In the genomic region with DNA sequence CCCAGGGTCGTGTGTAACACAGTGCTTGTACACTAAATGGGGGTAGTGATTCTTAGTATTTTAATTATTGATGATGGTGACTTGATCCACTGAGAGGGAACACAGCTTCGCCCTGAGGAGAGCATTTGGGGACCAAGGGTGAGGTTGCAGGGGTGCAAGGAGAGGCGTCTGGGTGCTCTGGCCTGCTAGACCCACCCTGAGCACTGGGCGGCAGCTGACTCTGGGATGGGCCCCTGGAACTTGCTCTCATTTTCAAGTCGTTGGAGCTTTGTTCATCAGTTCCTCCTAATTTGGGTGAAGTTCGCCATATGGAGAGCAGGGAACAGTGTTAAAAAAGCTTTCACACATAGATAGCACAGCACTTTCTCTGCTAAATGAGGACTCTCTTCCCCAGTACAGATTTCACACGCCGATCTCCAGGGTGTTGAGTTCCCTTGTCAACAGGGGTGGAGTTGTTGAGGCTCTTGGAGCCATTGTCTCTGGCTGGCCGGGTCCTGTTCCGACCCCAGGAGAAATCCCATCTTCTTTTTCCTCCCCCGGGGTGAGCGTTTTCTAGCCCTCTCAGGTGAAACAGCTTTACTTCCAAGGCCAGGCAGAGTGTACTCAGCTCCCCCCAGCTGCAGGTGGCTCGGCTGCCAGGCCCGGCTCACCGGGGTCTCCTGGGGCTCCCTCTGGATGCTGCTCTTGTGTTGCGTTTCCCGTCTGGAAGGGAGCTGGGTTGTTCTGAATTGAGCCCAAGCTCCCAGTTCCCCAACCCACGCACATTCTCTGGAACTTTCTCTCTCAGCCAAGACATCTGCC, we compare ENCODE assay signal across 28 cellular contexts.
DNase-seq lines count a peak whose midpoint lies in the region; ATAC-seq and TF ChIP-seq lines count a peak whose summit lies in the region.
"Had no signal": no experiment of that assay in that cellular context is flagged by ENCODE, and none has a peak within 500 bp of the region (broad histone marks: within the 10 kb centered on the region; RNA-seq: fewer than 3 reads in every experiment).

No MANE protein-coding gene starts in this region.

- no peak overlapping the region for H2BK5ac ChIP-seq in trophoblast cell (ENCODE audit: low read depth, low read length, poor library complexity)

- no peak overlapping the region for H3K27ac Mint-ChIP-seq in WTC11
- H3K27ac Mint-ChIP-seq: activated CD4-positive, alpha-beta memory T cell treated with anti-CD3 and anti-CD28 coated beads, Interleukin-2, amount 10 ng/mL, durations not matched to agents 7 days and 5 days; neural progenitor cell; T-helper 2 cell treated with Interferon-gamma antibody and Interleukin-4, amounts not matched to agents 5 μg/mL and 100 μg/mL, for 36 hours had no signal

- H4K12ac ChIP-seq in trophoblast cell (ENCODE audit: low read depth, low read length), result no peak overlapping the region

- H3K4me3 ChIP-seq in H7 (ENCODE audit: insufficient read depth, low read depth, low read length), result no peak overlapping the region
- no peak overlapping the region for H3K4me3 ChIP-seq in trophoblast cell (ENCODE audit: low read depth, low read length)
- H3K4me3 ChIP-seq: neural progenitor cell, Peyer's patch, right lobe of liver, stomach, tibial nerve had no signal

- POLR2A ChIA-PET in WTC11 (lab: Charles Lee), result no interaction called here

- H3K23ac ChIP-seq in trophoblast cell (ENCODE audit: low read length), result no peak overlapping the region

- DNase-seq in H7 (peak; percentile 62), WTC11 (ENCODE audit: low spot score) (peak; percentile 26), left ventricle myocardium superior (no peak), trophoblast cell (no peak), DMS53 (lab: John Stamatoyannopoulos, UW) (no peak)
- DNase-seq: activated CD4-positive, alpha-beta memory T cell treated with anti-CD3 and anti-CD28 coated beads, Interleukin-2, amount 10 ng/mL, durations not matched to agents 7 days and 5 days; activated CD4-positive, alpha-beta T cell treated with anti-CD3 and anti-CD28 coated beads for 1 hour; activated CD8-positive, alpha-beta memory T cell treated with anti-CD3 and anti-CD28 coated beads, Interleukin-2, amount 50 U/mL, for 4 hours; activated naive CD4-positive, alpha-beta T cell treated with Interleukin-2 at 50 U/mL for 16 hours; COR-L47; dermis blood vessel endothelial cell; DMS79 treated with DMSO at 0.1 percent for 48 hours; foreskin melanocyte; GF-D8; NCI-H1092; NCI-H187 treated with DMSO at 0.1 percent for 48 hours; NCI-H774; Peyer's patch; right lobe of liver; SIG-M5; stimulated activated CD4-positive, alpha-beta T cell treated with anti-CD3 and anti-CD28 coated beads, Interleukin-2, amount 100 ng/mL, for 48 hours; stomach had no signal

- no peak overlapping the region for H2BK120ac ChIP-seq in trophoblast cell (ENCODE audit: insufficient read depth, low read length, poor library complexity)

- no peak overlapping the region for H2AFZ ChIP-seq in trophoblast cell (ENCODE audit: insufficient read depth, low read length, poor library complexity)
- H2AFZ ChIP-seq: neural progenitor cell had no signal

- 0 out of 2 replicates have a peak, but pooled peaks cover 2% of the 10 kb centered on the region for H3K4me1 Mint-ChIP-seq in WTC11
- H3K4me1 Mint-ChIP-seq: activated CD4-positive, alpha-beta memory T cell treated with anti-CD3 and anti-CD28 coated beads, Interleukin-2, amount 10 ng/mL, durations not matched to agents 7 days and 5 days; central memory CD8-positive, alpha-beta T cell had no signal

- no peaks in the 10 kb centered on the region for H3K27me3 ChIP-seq in H7 (ENCODE audit: control insufficient read depth, insufficient read depth, low read length)
- no peaks in the 10 kb centered on the region for H3K27me3 ChIP-seq in trophoblast cell (ENCODE audit: insufficient read depth, low read length)
- H3K27me3 ChIP-seq: neural progenitor cell, Peyer's patch, right lobe of liver, stomach, tibial nerve had no signal

- CTCF ChIA-PET in WTC11 (lab: Charles Lee), result interaction anchor here (1.6 kb wide), 2 partner anchors 44 to 705 kb away, joined by 4 to 5 read pairs; no protein-coding TSS in a partner anchor

- peak overlapping the region; percentile 10 for H2BK12ac ChIP-seq in trophoblast cell (ENCODE audit: low read length)

- no peak overlapping the region for H4K91ac ChIP-seq in trophoblast cell (ENCODE audit: low read depth, low read length)

- H3K36me3 ChIP-seq in H7 (replicated peaks; ENCODE audit: control insufficient read depth, insufficient read depth, low read length), result no peaks in the 10 kb centered on the region
- H3K36me3 ChIP-seq in trophoblast cell (ENCODE audit: control insufficient read depth in 1 of 2, insufficient read depth in 2 of 2, low read length in 2 of 2), result no peaks in the 10 kb centered on the region
- H3K36me3 ChIP-seq: neural progenitor cell, Peyer's patch, right lobe of liver, stomach, tibial nerve had no signal

- no peak overlapping the region for H3K14ac ChIP-seq in trophoblast cell (ENCODE audit: low read length)

- no peaks in the 10 kb centered on the region for H3K9me3 Mint-ChIP-seq in WTC11
- H3K9me3 Mint-ChIP-seq: activated CD4-positive, alpha-beta memory T cell treated with anti-CD3 and anti-CD28 coated beads, Interleukin-2, amount 10 ng/mL, durations not matched to agents 7 days and 5 days; neural progenitor cell; T-helper 2 cell treated with Interferon-gamma antibody and Interleukin-4, amounts not matched to agents 5 μg/mL and 100 μg/mL, for 36 hours had no signal

- no peak overlapping the region for H2AK5ac ChIP-seq in trophoblast cell (ENCODE audit: low read length)

- H3K79me2 ChIP-seq in trophoblast cell (ENCODE audit: control insufficient read depth, insufficient read depth, low read length, poor library complexity), result peaks cover 2% of the 10 kb centered on the region

- H3K4ac ChIP-seq in trophoblast cell (ENCODE audit: low read depth, low read length), result no peak overlapping the region

- no peak overlapping the region for H3K27ac ChIP-seq in trophoblast cell (ENCODE audit: low read depth, low read length)
- H3K27ac ChIP-seq: neural progenitor cell, Peyer's patch, right lobe of liver, stomach, tibial nerve had no signal

- H4K8ac ChIP-seq in trophoblast cell (ENCODE audit: low read depth, low read length), result no peak overlapping the region

- no peaks in the 10 kb centered on the region for H3K9me3 ChIP-seq in trophoblast cell (ENCODE audit: insufficient read depth, low read depth, low read length)
- H3K9me3 ChIP-seq: Peyer's patch, right lobe of liver, tibial nerve had no signal

- TF ChIP-seq CTCF in WTC11 (IDR thresholded peaks at IDR 0.05), result no peak

- no peak overlapping the region for H3K4me3 Mint-ChIP-seq in WTC11
- H3K4me3 Mint-ChIP-seq: activated CD4-positive, alpha-beta memory T cell treated with anti-CD3 and anti-CD28 coated beads, Interleukin-2, amount 10 ng/mL, durations not matched to agents 7 days and 5 days; central memory CD8-positive, alpha-beta T cell; neural progenitor cell; T-helper 2 cell treated with Interferon-gamma antibody and Interleukin-4, amounts not matched to agents 5 μg/mL and 100 μg/mL, for 36 hours had no signal

- WGBS in trophoblast cell (ENCODE audit: extremely low coverage, insufficient coverage, insufficient read length), result no CpG with 5 or more reads among the region's 18 CpGs

- peaks cover 12% of the 10 kb centered on the region for H3K79me1 ChIP-seq in trophoblast cell (ENCODE audit: low read length)

- no peaks in the 10 kb centered on the region for H3K36me3 Mint-ChIP-seq in WTC11
- H3K36me3 Mint-ChIP-seq: neural progenitor cell had no signal

- no peak overlapping the region for H3K4me2 ChIP-seq in trophoblast cell (ENCODE audit: low read length)
- H3K4me2 ChIP-seq: neural progenitor cell had no signal

- no peaks in the 10 kb centered on the region for H3K27me3 Mint-ChIP-seq in WTC11 (ENCODE audit: low read depth)
- H3K27me3 Mint-ChIP-seq: activated CD4-positive, alpha-beta memory T cell treated with anti-CD3 and anti-CD28 coated beads, Interleukin-2, amount 10 ng/mL, durations not matched to agents 7 days and 5 days had no signal

- ATAC-seq in WTC11 (peak; percentile 55), left ventricle myocardium superior (peak; percentile 52), HG03097 (IDR thresholded peaks at IDR 0.05; ENCODE audit: low FRiP score, unreplicated experiment) (no peak), GM19328 (IDR thresholded peaks at IDR 0.05; ENCODE audit: unreplicated experiment) (no peak)
- ATAC-seq: right lobe of liver had no signal

- no peak overlapping the region for H3K9ac ChIP-seq in trophoblast cell (ENCODE audit: low read length)
- H3K9ac ChIP-seq: neural progenitor cell had no signal

- peaks cover 14 to 17% of the 10 kb centered on the region in 2 experiments for H3K4me1 ChIP-seq in trophoblast cell (ENCODE audit: control insufficient read depth in 1 of 2, insufficient read depth in 2 of 2, low read length in 2 of 2)
- H3K4me1 ChIP-seq: Peyer's patch, right lobe of liver, stomach, tibial nerve had no signal

- intact Hi-C loops in left ventricle myocardium superior (cut with micrococcal nuclease), result no loop called here

- H3K18ac ChIP-seq in trophoblast cell (ENCODE audit: low read length), result no peak overlapping the region

TF ChIP-seq in WTC11, 78 proteins besides CTCF, POLR2A, EP300 and RAD21 (continues in another document):
- TF ChIP-seq, protein P1, sequence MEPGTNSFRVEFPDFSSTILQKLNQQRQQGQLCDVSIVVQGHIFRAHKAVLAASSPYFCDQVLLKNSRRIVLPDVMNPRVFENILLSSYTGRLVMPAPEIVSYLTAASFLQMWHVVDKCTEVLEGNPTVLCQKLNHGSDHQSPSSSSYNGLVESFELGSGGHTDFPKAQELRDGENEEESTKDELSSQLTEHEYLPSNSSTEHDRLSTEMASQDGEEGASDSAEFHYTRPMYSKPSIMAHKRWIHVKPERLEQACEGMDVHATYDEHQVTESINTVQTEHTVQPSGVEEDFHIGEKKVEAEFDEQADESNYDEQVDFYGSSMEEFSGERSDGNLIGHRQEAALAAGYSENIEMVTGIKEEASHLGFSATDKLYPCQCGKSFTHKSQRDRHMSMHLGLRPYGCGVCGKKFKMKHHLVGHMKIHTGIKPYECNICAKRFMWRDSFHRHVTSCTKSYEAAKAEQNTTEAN (CRISPR knock-in tag; IDR thresholded peaks at IDR 0.05), result no peak
- no peak for TF ChIP-seq ZNF423 (CRISPR knock-in tag; IDR thresholded peaks at IDR 0.05)

Comparison
In these comparisons a context has a peak if more than half of its experiments do, and no peak if none do; other contexts are left out.
1. DNase-seq: peak in H7 (single experiment) and WTC11 (single experiment); none in left ventricle myocardium superior (single experiment), trophoblast cell (0 of 2) and DMS53 (single experiment).
2. ATAC-seq: peak in WTC11 (single experiment) and left ventricle myocardium superior (single experiment); none in HG03097 (single experiment) and GM19328 (single experiment).